ENCODE assay signal across 8 cellular contexts in the genomic region with DNA sequence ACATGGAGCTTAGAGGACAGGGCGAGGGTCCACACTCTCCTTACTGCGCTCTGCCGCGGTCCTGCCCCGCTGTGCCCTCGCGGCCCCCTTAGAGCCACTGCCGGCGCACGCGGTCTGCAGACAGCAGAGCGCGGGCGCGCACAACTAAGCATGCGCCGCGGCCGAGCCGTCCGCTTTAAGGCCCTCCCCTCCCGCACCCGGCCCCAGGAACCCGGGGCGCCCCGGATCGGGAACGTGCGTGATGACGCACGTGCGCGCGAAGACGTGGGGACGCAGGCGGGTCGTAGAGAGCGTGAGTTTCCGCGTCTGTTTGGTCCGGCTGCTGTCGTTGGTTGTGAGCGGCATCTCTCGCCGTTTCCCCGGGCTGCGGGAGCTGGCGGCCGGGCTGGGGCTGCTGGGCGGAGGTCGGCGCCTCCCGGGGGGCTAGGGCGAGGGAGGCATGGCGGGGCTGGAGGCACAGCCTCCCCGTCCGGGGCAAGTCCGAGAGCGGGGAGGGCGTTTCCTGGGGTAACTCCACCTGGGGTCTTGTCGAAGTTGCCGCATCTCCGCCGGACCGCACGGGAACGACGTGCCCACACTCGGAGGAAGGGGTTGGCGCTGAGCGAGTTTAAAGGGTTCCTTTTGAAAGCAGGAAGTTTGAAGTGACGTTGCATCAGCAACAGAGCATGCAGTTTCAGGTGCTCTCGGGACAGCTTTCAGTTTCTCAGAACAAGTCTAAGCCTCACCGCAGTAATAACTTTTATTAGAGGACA. TPM values are rescaled to one million over a fixed set of nuclear protein-coding genes. Genes with fewer than 3 reads are reported as not detected.
A peak's percentile ranks its signal among the peaks of the same experiment; 100 is the strongest.
DNase-seq lines count a peak whose midpoint lies in the region; ATAC-seq, FAIRE-seq and TF ChIP-seq lines count a peak whose summit lies in the region.

Gene RHBDD1, plus strand, starts transcription at position 259 of the 752 bp plus-strand sequence. CDS start 28,640 bp downstream, outside the sequence.

- H3K27me3 ChIP-seq in pancreas: no peaks in the 10 kb centered on the region
- no peaks in the 10 kb centered on the region for H3K27me3 ChIP-seq in tibial artery

- intact Hi-C loops in Right ventricle myocardium inferior (cut with DNase I): loop anchor here (2.0 to 10.0 kb wide), 3 partner anchors 35 to 149 kb away; no protein-coding TSS in a partner anchor
- intact Hi-C loops in pancreas (cut with DNase I): no loop called here
- intact Hi-C loops in tibial artery (cut with DNase I; ENCODE audit: low total_unique reads): loop anchor here (10.0 kb wide), 1 partner anchor 149 kb away; no protein-coding TSS in a partner anchor

- H3K4me3 ChIP-seq in pancreas: peak within 1 kb of the TSS; percentile 58 to 80 (median 71)
- H3K4me3 ChIP-seq in tibial artery: peak within 1 kb of the TSS; percentile 64 to 87

- TF ChIP-seq CTCF in GM10248 (IDR thresholded peaks at IDR 0.05; ENCODE audit: control extremely low read depth, extremely low read depth, low read depth, missing control alignments): no peak
- TF ChIP-seq CTCF in pancreas (IDR thresholded peaks at IDR 0.05): no peak
- TF ChIP-seq CTCF in tibial artery (IDR thresholded peaks at IDR 0.05): no peak

- DNase-seq in GM10248 (ENCODE audit: extremely low spot score): peak; percentile 94
- peak; percentile 82 for DNase-seq in NCI-H1092 treated with DMSO at 0.1 percent for 48 hours (lab: John Stamatoyannopoulos, UW)
- DNase-seq in SW 1271 (lab: John Stamatoyannopoulos, UW): peak; percentile 89 to 93
- DNase-seq in activated naive CD8-positive, alpha-beta T cell treated with anti-CD3 and anti-CD28 coated beads, Interleukin-2, amount 50 U/mL, for 16 hours (ENCODE audit: low read depth, low spot score): peak; percentile 83
- DNase-seq in Right ventricle myocardium inferior (ENCODE audit: missing footprints): peak; percentile 97
- DNase-seq in pancreas: peak; percentile 91 to 97 (median 93)
- DNase-seq in tibial artery: peak; percentile 90 to 96

- H3K27ac ChIP-seq in pancreas: peak within 1 kb of the TSS; percentile 97 to 100 (median 99)
- peak within 1 kb of the TSS; percentile 89 to 97 for H3K27ac ChIP-seq in tibial artery

- peaks cover 0 to 6% (median 0%) of the 10 kb centered on the region in 3 donors for H3K36me3 ChIP-seq in pancreas
- H3K36me3 ChIP-seq in tibial artery: no peaks in the 10 kb centered on the region

- POLR2A ChIA-PET in GM10248 (lab: Yijun Ruan, JAX): interaction anchor here (0.6 to 1.1 kb wide), 2 partner anchors 11 to 69 kb away, joined by 3 read pairs; no protein-coding TSS in a partner anchor

- no peaks in the 10 kb centered on the region for H3K9me3 ChIP-seq in pancreas
- no peaks in the 10 kb centered on the region for H3K9me3 ChIP-seq in tibial artery

- no peak for FAIRE-seq in pancreas (lab: Jason Lieb, UNC)

- H3K4me1 ChIP-seq in pancreas (peaks cover 10 to 20% (median 16%) of the 10 kb centered on the region in 3 donors), tibial artery (peaks cover 0 to 24% (median 13%) of the 10 kb centered on the region in 4 donors)

- CTCF ChIA-PET in GM10248 (lab: Yijun Ruan, JAX): interaction anchor here (1.0 kb wide), 1 partner anchor 35 kb away, joined by 3 read pairs; no protein-coding TSS in a partner anchor

- WGBS in pancreas, 2 donors: 1% methylated on average over 57 to 75 of the region's 75 CpGs

- peak; percentile 86 for ATAC-seq in HG02610 (IDR thresholded peaks at IDR 0.05; ENCODE audit: unreplicated experiment)
- peak; percentile 99 for ATAC-seq in Right ventricle myocardium inferior
- peak; percentile 96 to 99 (median 98) for ATAC-seq in pancreas

RNA-seq across cellular contexts. Expression of gene RHBDD1, which starts in this region (rescaled TPM):
- total RNA-seq in Right ventricle myocardium inferior (30.5 TPM), pancreas (10 to 100 TPM; 18.2 to 28.9 (median 22.9) TPM)
- polyA plus RNA-seq in pancreas: 1 to 10 TPM; 3.5 to 4.0 TPM

Comparison
In these comparisons a context has a peak if more than half of its experiments do, and no peak if none do; other contexts are left out.
1. Peak in every context shown above with its lines: DNase-seq, ATAC-seq, H3K4me3 ChIP-seq and H3K27ac ChIP-seq.
2. intact Hi-C loops: an anchor here in Right ventricle myocardium inferior (2.0 to 10.0 kb wide) and tibial artery (10.0 kb wide); none called in pancreas.